ENCODE assay signal across 8 cellular contexts in the genomic region with DNA sequence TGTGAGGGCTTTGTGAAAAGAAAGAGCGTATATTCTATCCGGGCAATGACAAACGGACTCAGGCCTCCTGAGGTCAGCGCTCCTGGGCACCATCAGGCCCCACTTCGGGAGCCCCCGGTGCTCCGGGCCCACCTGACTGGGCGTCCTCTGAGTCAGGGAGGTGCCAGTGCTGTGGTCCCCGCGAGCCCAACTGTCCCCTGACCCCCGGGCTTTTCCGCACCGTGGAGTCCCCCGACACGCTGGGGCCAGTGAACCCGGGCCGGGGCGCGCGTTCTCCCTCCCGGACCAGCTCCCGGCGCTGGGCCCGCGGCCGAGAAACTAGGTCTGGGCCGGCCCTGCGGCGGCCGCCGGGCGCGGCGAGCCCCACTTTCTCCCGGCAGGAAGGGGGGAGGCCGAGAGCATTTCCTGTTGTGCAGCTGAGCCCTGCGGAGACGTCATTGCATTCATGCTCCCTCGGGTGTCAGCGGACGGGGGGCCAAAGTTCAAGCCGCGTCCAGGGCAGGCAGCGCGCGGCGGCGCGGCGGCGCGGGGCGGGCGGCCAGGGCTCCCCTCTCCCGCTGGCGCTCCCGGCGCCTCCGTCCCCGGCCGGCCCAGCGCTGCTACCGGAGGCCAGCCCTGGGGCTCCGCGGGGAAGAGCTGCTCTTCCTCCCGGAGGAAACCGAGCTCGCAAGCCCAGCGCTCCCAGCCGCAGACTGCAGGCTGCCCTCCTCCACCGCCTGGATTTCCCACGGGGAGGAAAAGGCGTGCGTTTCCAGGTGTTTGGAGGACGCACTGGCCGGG. TPM values are rescaled to one million over a fixed set of nuclear protein-coding genes. Genes with fewer than 3 reads are reported as not detected.
DNase-seq lines count a peak whose midpoint lies in the region; ATAC-seq and TF ChIP-seq lines count a peak whose summit lies in the region.

No MANE protein-coding gene starts in this region.

- peaks cover 66% of the 10 kb centered on the region for H3K4me1 Mint-ChIP-seq in activated T-cell treated with anti-CD3 and anti-CD28 coated beads, Interleukin-2, amount 50 U/mL, for 4 hours (ENCODE audit: low read depth)
- H3K4me1 Mint-ChIP-seq in stimulated activated naive B cell treated with anti-CD40 and anti-IgM and Interleukin-4, amounts not matched to agents 10 μg/mL and 1 μg/mL and 100 μg/mL, for 72 hours: peaks cover 20 to 45% of the 10 kb centered on the region in 2 donors

- H3K9me3 Mint-ChIP-seq in activated T-cell treated with anti-CD3 and anti-CD28 coated beads, Interleukin-2, amount 50 U/mL, for 4 hours: no peaks in the 10 kb centered on the region
- no peaks in the 10 kb centered on the region for H3K9me3 Mint-ChIP-seq in stimulated activated naive B cell treated with anti-CD40 and anti-IgM and Interleukin-4, amounts not matched to agents 10 μg/mL and 1 μg/mL and 100 μg/mL, for 72 hours

- H3K4me3 Mint-ChIP-seq in activated T-cell treated with anti-CD3 and anti-CD28 coated beads, Interleukin-2, amount 50 U/mL, for 4 hours: peak overlapping the region; percentile 90
- H3K4me3 Mint-ChIP-seq in stimulated activated naive B cell treated with anti-CD40 and anti-IgM and Interleukin-4, amounts not matched to agents 10 μg/mL and 1 μg/mL and 100 μg/mL, for 72 hours: peak overlapping the region; percentile 87 to 88

- peak overlapping the region; percentile 98 for H3K27ac Mint-ChIP-seq in stimulated activated naive B cell treated with anti-CD40 and anti-IgM and Interleukin-4, amounts not matched to agents 10 μg/mL and 1 μg/mL and 100 μg/mL, for 72 hours

- no peaks in the 10 kb centered on the region for H3K27me3 Mint-ChIP-seq in activated T-cell treated with anti-CD3 and anti-CD28 coated beads, Interleukin-2, amount 50 U/mL, for 4 hours (ENCODE audit: low read depth)
- no peaks in the 10 kb centered on the region for H3K27me3 Mint-ChIP-seq in stimulated activated naive B cell treated with anti-CD40 and anti-IgM and Interleukin-4, amounts not matched to agents 10 μg/mL and 1 μg/mL and 100 μg/mL, for 72 hours

- H3K36me3 Mint-ChIP-seq in activated T-cell treated with anti-CD3 and anti-CD28 coated beads, Interleukin-2, amount 50 U/mL, for 4 hours (ENCODE audit: insufficient read depth): peaks cover 10% of the 10 kb centered on the region
- H3K36me3 Mint-ChIP-seq in stimulated activated naive B cell treated with anti-CD40 and anti-IgM and Interleukin-4, amounts not matched to agents 10 μg/mL and 1 μg/mL and 100 μg/mL, for 72 hours: peaks cover 0 to 3% of the 10 kb centered on the region in 2 donors

- peak; percentile 91 for ATAC-seq in HG02763 (IDR thresholded peaks at IDR 0.05; ENCODE audit: unreplicated experiment)
- ATAC-seq in activated T-cell treated with anti-CD3 and anti-CD28 coated beads, Interleukin-2, amount 50 U/mL, for 4 hours: peak; percentile 75 to 77
- peak; percentile 96 for ATAC-seq in stimulated activated naive B cell treated with anti-CD40 and anti-IgM and Interleukin-4, amounts not matched to agents 10 μg/mL and 1 μg/mL and 100 μg/mL, for 72 hours (replicated peaks)

- peak; percentile 43 for TF ChIP-seq POLR2A in erythroblast (IDR thresholded peaks at IDR 0.05; ENCODE audit: low read length)

- DNase-seq in NCI-H524 (lab: John Stamatoyannopoulos, UW): peak; percentile 16 to 44
- DNase-seq in NCI-H524 treated with DMSO at 0.1 percent for 48 hours (lab: John Stamatoyannopoulos, UW): no peak
- peak; percentile 41 for DNase-seq in NCI-H460 (ENCODE audit: extremely low read depth, low read depth)
- peak; percentile 44 for DNase-seq in activated T-cell treated with anti-CD3 and anti-CD28 coated beads, Interleukin-2, amount 50 U/mL, for 4 hours
- DNase-seq in erythroblast (lab: John Stamatoyannopoulos, UW): peak; percentile 46 to 51
- peak; percentile 88 for DNase-seq in mucosa of gallbladder (ENCODE audit: low spot score)
- peak; percentile 82 for DNase-seq in stimulated activated naive B cell treated with anti-CD40 and anti-IgM and Interleukin-4, amounts not matched to agents 10 μg/mL and 1 μg/mL and 100 μg/mL, for 72 hours

RNA-seq across cellular contexts. Expression of a gene that starts 18.3 kb away (rescaled TPM):
- total RNA-seq in NCI-H460 (2014; rRNA removed; shearing (Covaris generic)): 2.3 and 2.7 TPM in 2 replicates
- polyA plus RNA-seq in NCI-H460 (2014; cell fraction: nucleus; rRNA removed): 0.82 and 2.3 TPM in 2 replicates
- total RNA-seq in activated T-cell treated with anti-CD3 and anti-CD28 coated beads, Interleukin-2, amount 50 U/mL, for 4 hours: 10 to 100 TPM; 34.9 to 40.9 (median 36.3) TPM
- 16.5 TPM for total RNA-seq in mucosa of gallbladder
